In the genomic region with DNA sequence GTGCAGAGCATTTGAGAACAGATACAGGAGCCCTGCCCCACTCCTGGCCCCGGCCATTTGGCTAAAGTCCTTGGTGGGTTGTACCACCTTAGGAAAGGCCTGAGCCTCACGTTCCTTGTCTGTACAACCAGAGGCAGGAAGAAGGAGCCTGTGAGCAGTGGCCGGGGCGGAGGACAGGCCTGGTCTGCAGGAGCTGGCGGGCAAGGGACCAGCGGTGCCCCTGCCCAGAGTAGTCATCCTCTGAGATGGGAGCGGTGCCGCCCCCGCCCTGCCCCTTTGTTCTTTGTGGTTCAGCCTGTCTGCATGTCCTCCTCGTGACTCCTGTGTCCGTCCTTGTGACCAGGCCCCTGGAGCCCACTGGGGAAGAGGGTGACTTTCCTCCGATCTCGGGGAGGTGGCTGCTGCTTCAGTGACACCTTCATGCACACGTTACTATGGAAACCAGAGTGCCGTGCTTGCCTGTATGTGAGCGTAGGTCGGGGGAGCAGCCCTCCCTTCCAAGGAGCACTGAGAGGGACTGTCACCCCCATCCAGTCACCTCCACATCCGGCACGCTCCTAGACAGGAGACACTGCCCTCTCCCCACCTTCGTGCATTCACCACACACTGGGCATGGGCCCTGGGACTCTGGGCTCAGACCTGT, we compare ENCODE assay signal across 22 cellular contexts. TPM values are rescaled to one million over a fixed set of nuclear protein-coding genes. Genes with fewer than 3 reads are reported as not detected.
"Had no signal": no experiment of that assay in that cellular context is flagged by ENCODE, and none has a peak within 500 bp of the region (broad histone marks: within the 10 kb centered on the region; RNA-seq: fewer than 3 reads in every experiment).

No MANE protein-coding gene starts in this region.

- H3K27me3 ChIP-seq: cardiac muscle cell had no signal

- H3K27ac ChIP-seq: brain microvascular endothelial cell, cardiac muscle cell had no signal

- H3K36me3 ChIP-seq: brain microvascular endothelial cell, cardiac muscle cell had no signal

- FAIRE-seq: astrocyte had no signal

- H3K4me3 Mint-ChIP-seq: activated CD8-positive, alpha-beta memory T cell treated with anti-CD3 and anti-CD28 coated beads, Interleukin-2, amount 10 ng/mL, durations not matched to agents 7 days and 5 days; activated naive CD4-positive, alpha-beta T cell treated with anti-CD3 and anti-CD28 coated beads, Interleukin-2, amount 50 U/mL, for 24 hours; activated T-cell treated with anti-CD3 and anti-CD28 coated beads, Interleukin-2, amount 50 U/mL, for 24 hours; activated T-helper 1 cell treated with anti-CD3 and anti-CD28 coated beads, Interleukin-12 subunit alpha, Interleukin-12 subunit beta, Interleukin-2, Interleukin-4 antibody, amounts not matched to agents 30 ng/mL and 10 ng/mL and 1 ng/mL, durations not matched to agents 14 hours and 24 hours and 36 hours; T-helper 17 cell; WTC11 had no signal

- H3K4me3 ChIP-seq: cardiac muscle cell had no signal

- H3K36me3 Mint-ChIP-seq: activated CD8-positive, alpha-beta memory T cell treated with anti-CD3 and anti-CD28 coated beads, Interleukin-2, amount 10 ng/mL, durations not matched to agents 7 days and 5 days; activated naive CD4-positive, alpha-beta T cell treated with anti-CD3 and anti-CD28 coated beads, Interleukin-2, amount 50 U/mL, for 24 hours; WTC11 had no signal

- ATAC-seq: activated CD8-positive, alpha-beta memory T cell treated with anti-CD3 and anti-CD28 coated beads, Interleukin-2, amount 10 ng/mL, durations not matched to agents 7 days and 5 days; T-helper 17 cell; WTC11 had no signal

- H3K9me3 Mint-ChIP-seq: activated naive CD4-positive, alpha-beta T cell treated with anti-CD3 and anti-CD28 coated beads, Interleukin-2, amount 50 U/mL, for 24 hours; activated T-cell treated with anti-CD3 and anti-CD28 coated beads, Interleukin-2, amount 50 U/mL, for 24 hours; activated T-helper 1 cell treated with anti-CD3 and anti-CD28 coated beads, Interleukin-12 subunit alpha, Interleukin-12 subunit beta, Interleukin-2, Interleukin-4 antibody, amounts not matched to agents 30 ng/mL and 10 ng/mL and 1 ng/mL, durations not matched to agents 14 hours and 24 hours and 36 hours; WTC11 had no signal

- DNase-seq: activated CD4-positive, alpha-beta T cell treated with anti-CD3 and anti-CD28 coated beads for 48 hours; activated CD4-positive, alpha-beta T cell treated with anti-CD3 and anti-CD28 coated beads, Interleukin-2, amount 50 U/mL, for 4 hours; activated CD4-positive, CD25-positive, alpha-beta regulatory T cell treated with anti-CD3 and anti-CD28 coated beads, Interleukin-2, amount 50 U/mL, for 72 hours; activated CD8-positive, alpha-beta memory T cell treated with anti-CD3 and anti-CD28 coated beads, Interleukin-2, amount 10 ng/mL, durations not matched to agents 7 days and 5 days; activated effector memory CD4-positive, alpha-beta T cell treated with Interleukin-2 at 50 U/mL for 16 hours; activated naive CD4-positive, alpha-beta T cell; activated T-cell treated with anti-CD3 and anti-CD28 coated beads, Interleukin-2, amount 50 U/mL, for 24 hours; amniotic stem cell; brain microvascular endothelial cell; cerebellar nuclear complex; NCI-H1048; NCI-H1930; SIG-M5; T-helper 17 cell; T-helper 9 cell had no signal

- H3K4me1 Mint-ChIP-seq: activated CD8-positive, alpha-beta memory T cell treated with anti-CD3 and anti-CD28 coated beads, Interleukin-2, amount 10 ng/mL, durations not matched to agents 7 days and 5 days; activated naive CD4-positive, alpha-beta T cell treated with anti-CD3 and anti-CD28 coated beads, Interleukin-2, amount 50 U/mL, for 24 hours; WTC11 had no signal

- H3K27ac Mint-ChIP-seq: activated CD8-positive, alpha-beta memory T cell treated with anti-CD3 and anti-CD28 coated beads, Interleukin-2, amount 10 ng/mL, durations not matched to agents 7 days and 5 days; activated naive CD4-positive, alpha-beta T cell treated with anti-CD3 and anti-CD28 coated beads, Interleukin-2, amount 50 U/mL, for 24 hours; activated T-cell treated with anti-CD3 and anti-CD28 coated beads, Interleukin-2, amount 50 U/mL, for 24 hours; activated T-helper 1 cell treated with anti-CD3 and anti-CD28 coated beads, Interleukin-12 subunit alpha, Interleukin-12 subunit beta, Interleukin-2, Interleukin-4 antibody, amounts not matched to agents 30 ng/mL and 10 ng/mL and 1 ng/mL, durations not matched to agents 14 hours and 24 hours and 36 hours; T-helper 17 cell had no signal

RNA-seq across cellular contexts. Expression of gene UNC5A, which starts 42.9 kb away (rescaled TPM):
- total RNA-seq: activated CD8-positive, alpha-beta memory T cell treated with anti-CD3 and anti-CD28 coated beads, Interleukin-2, amount 10 ng/mL, durations not matched to agents 7 days and 5 days; activated T-helper 1 cell treated with anti-CD3 and anti-CD28 coated beads, Interleukin-12 subunit alpha, Interleukin-12 subunit beta, Interleukin-2, Interleukin-4 antibody, amounts not matched to agents 30 ng/mL and 10 ng/mL and 1 ng/mL, durations not matched to agents 14 hours and 24 hours and 36 hours; T-helper 17 cell had no signal

RNA-seq across cellular contexts. Expression of gene HK3, which starts 45.9 kb away (rescaled TPM):
- total RNA-seq: activated CD8-positive, alpha-beta memory T cell treated with anti-CD3 and anti-CD28 coated beads, Interleukin-2, amount 10 ng/mL, durations not matched to agents 7 days and 5 days; astrocyte; cardiac muscle cell; LHCN-M2; M059J had no signal
- polyA plus RNA-seq: cardiac muscle cell had no signal
